Comparison of ENCODE assay signal across 20 cellular contexts in genomic region chr2:40020997-40021396, GRCh38.
DNase-seq lines count a peak whose midpoint lies in the region; ATAC-seq, FAIRE-seq and TF ChIP-seq lines count a peak whose summit lies in the region.
"Had no signal": no experiment of that assay in that cellular context is flagged by ENCODE, and none has a peak within 500 bp of the region (broad histone marks: within the 10 kb centered on the region; RNA-seq: fewer than 3 reads in every experiment).

No MANE protein-coding gene starts in this region.

- no peak overlapping the region for H3K27ac ChIP-seq in HEK293 (ENCODE audit: extremely low read depth, low read depth, low read length)
- no peak overlapping the region for H3K27ac ChIP-seq in K562 (ENCODE audit: extremely low read depth, low read depth, low read length)
- H3K27ac ChIP-seq: BLaER1 treated with 17β-estradiol and CSF1 and Interleukin-3, amounts not matched to agents 10 nM and 100 nM; C4-2B had no signal

- no peak overlapping the region for H3K4me3 ChIP-seq in HEK293 (ENCODE audit: low read depth, low read length)
- H3K4me3 ChIP-seq in K562, result no peak overlapping the region

- intact Hi-C loops in K562 (cut with micrococcal nuclease), result no loop called here

- no peak for TF ChIP-seq RAD21 in K562 (CRISPR knock-in tag; conservative IDR thresholded peaks at IDR 0.05 in 1 of 2, IDR thresholded peaks at IDR 0.05 in 1 of 2)

- 0% methylated on average over 1 of the region's 1 CpG for WGBS in K562 (ENCODE audit: insufficient coverage, low coverage, missing lambda C conversion rate)

- no peak overlapping the region for H3K9ac ChIP-seq in K562 (ENCODE audit: insufficient read depth in 1 of 2, low read depth in 2 of 2, low read length in 2 of 2)
- H3K9ac ChIP-seq: BLaER1 treated with 17β-estradiol and CSF1 and Interleukin-3, amounts not matched to agents 10 nM and 100 nM had no signal

- no peaks in the 10 kb centered on the region for H3K9me3 ChIP-seq in HEK293 (ENCODE audit: control insufficient read depth, insufficient read depth, low read depth, low read length)
- no peaks in the 10 kb centered on the region for H3K9me3 ChIP-seq in K562 (replicated peaks; ENCODE audit: control insufficient read depth, insufficient read depth, low read depth, low read length)

- H3K36me3 ChIP-seq in HEK293 (ENCODE audit: control insufficient read depth in 2 of 2, insufficient read depth in 1 of 2, low read length in 2 of 2) (no peaks in the 10 kb centered on the region), K562 (ENCODE audit: control insufficient read depth, insufficient read depth, low read length) (no peaks in the 10 kb centered on the region)

- DNase-seq in K562 (ENCODE audit: extremely low read depth in 1 of 4, low spot score in 3 of 4) (no peak), anterior cingulate cortex (lab: John Stamatoyannopoulos, UW) (no peak)
- DNase-seq in activated CD4-positive, alpha-beta T cell treated with anti-CD3 and anti-CD28 coated beads for 48 hours, result no peak
- DNase-seq: 8988T; AML-193; Caco-2; Calu3; CD4-positive, alpha-beta T cell; CD8-positive, alpha-beta T cell; DMS79 treated with DMSO at 0.1 percent for 48 hours; GF-D8 had no signal

- no peaks in the 10 kb centered on the region for H4K20me1 ChIP-seq in K562 (replicated peaks; ENCODE audit: control insufficient read depth, insufficient read depth, low read length)
- H4K20me1 ChIP-seq: BLaER1 treated with 17β-estradiol and CSF1 and Interleukin-3, amounts not matched to agents 10 nM and 100 nM had no signal

- CTCF ChIA-PET in HEK293 (lab: Yijun Ruan, JAX), result no interaction called here
- CTCF ChIA-PET in K562 (lab: Yijun Ruan, JAX; ENCODE audit: low intra/inter-chr PET ratio), result no interaction called here

- TF ChIP-seq POLR2A in K562 (conservative IDR thresholded peaks at IDR 0.05), result no peak

- H2AFZ ChIP-seq in K562 (ENCODE audit: low read depth, low read length), result no peak overlapping the region

- H3K4me1 ChIP-seq in HEK293 (ENCODE audit: control insufficient read depth, insufficient read depth, low read length) (no peaks in the 10 kb centered on the region), K562 (replicated peaks in 1 of 2; ENCODE audit: control insufficient read depth in 2 of 2, insufficient read depth in 2 of 2, low read length in 2 of 2) (no peaks in the 10 kb centered on the region)
- H3K4me1 ChIP-seq: BLaER1 treated with 17β-estradiol and CSF1 and Interleukin-3, amounts not matched to agents 10 nM and 100 nM; Caco-2 had no signal

- no peak overlapping the region for H3K4me2 ChIP-seq in K562 (ENCODE audit: insufficient read depth, low read length)
- H3K4me2 ChIP-seq: BLaER1 treated with 17β-estradiol and CSF1 and Interleukin-3, amounts not matched to agents 10 nM and 100 nM had no signal

- H3K9me1 ChIP-seq in K562 (ENCODE audit: control insufficient read depth, insufficient read depth, low read length), result no peaks in the 10 kb centered on the region

- in situ Hi-C loops in K562 (cut with MboI), result no loop called here

- no peak for TF ChIP-seq EP300 in K562 (IDR thresholded peaks at IDR 0.05; ENCODE audit: low read length)

- no peaks in the 10 kb centered on the region for H3K79me2 ChIP-seq in K562 (ENCODE audit: control insufficient read depth, insufficient read depth, low read length)

- POLR2A ChIA-PET in HEK293 (lab: Yijun Ruan, JAX) (no interaction called here), K562 (lab: Yijun Ruan, JAX) (no interaction called here)

- no peak for FAIRE-seq in K562 (lab: Jason Lieb, UNC)
- FAIRE-seq: A204.1, D721Med, G401.6, GM12892, GM18507 had no signal

- BruUV-seq in K562 (replicated peaks; lab: Mats Ljungman, UMichigan), result no TSS peak

- TF ChIP-seq CTCF in HEK293 (tag by site-specific recombination; IDR thresholded peaks at IDR 0.05), result no peak
- TF ChIP-seq CTCF in K562 (IDR thresholded peaks at IDR 0.05 in 2 of 3, conservative IDR thresholded peaks at IDR 0.05 in 1 of 3; ENCODE audit: insufficient read depth in 2 of 3, low read depth in 1 of 3, low read length in 3 of 3), result no peak

- H3K27me3 ChIP-seq in K562 (ENCODE audit: control insufficient read depth in 2 of 2, insufficient read depth in 2 of 2, low read length in 2 of 2), result no peaks in the 10 kb centered on the region
- H3K27me3 ChIP-seq: BLaER1 treated with 17β-estradiol and CSF1 and Interleukin-3, amounts not matched to agents 10 nM and 100 nM had no signal

- ATAC-seq in K562 (no peak), HG02763 (IDR thresholded peaks at IDR 0.05; ENCODE audit: unreplicated experiment) (no peak)
- ATAC-seq: CD8-positive, alpha-beta T cell had no signal

TF ChIP-seq in HEK293, 187 proteins besides CTCF, POLR2A, EP300 and RAD21:
- TF ChIP-seq ZNF585B (tag by site-specific recombination; IDR thresholded peaks at IDR 0.05), result peak; percentile 93
- no peak for TF ChIP-seq KLF9 (tag by site-specific recombination; IDR thresholded peaks at IDR 0.05; ENCODE audit: low read depth)
- TF ChIP-seq SETDB1 (IDR thresholded peaks at IDR 0.05; ENCODE audit: insufficient read length, low read length), result peak; percentile 77
- TF ChIP-seq ZBTB26 (tag by site-specific recombination; optimal IDR thresholded peaks at IDR 0.05), result no peak
TF ChIP-seq in HEK293: peak in this region for 2.

TF ChIP-seq in K562, 482 proteins besides CTCF, POLR2A, EP300 and RAD21:
- TF ChIP-seq ZNF695 (CRISPR knock-in tag; IDR thresholded peaks at IDR 0.05), result no peak
- TF ChIP-seq ESRRB (CRISPR knock-in tag; IDR thresholded peaks at IDR 0.05; ENCODE audit: borderline replicate concordance), result no peak
- TF ChIP-seq ZNF282 (CRISPR knock-in tag; IDR thresholded peaks at IDR 0.05), result no peak
- no peak for TF ChIP-seq ZNF764 (CRISPR knock-in tag; IDR thresholded peaks at IDR 0.05; ENCODE audit: low read depth)
- peak; percentile 68 for TF ChIP-seq ZFP36 (IDR thresholded peaks at IDR 0.05; ENCODE audit: low read depth, low read length, partially characterized antibody)
- no peak for TF ChIP-seq ZNF512 (tag; IDR thresholded peaks at IDR 0.05)
- TF ChIP-seq ZNF76 (CRISPR knock-in tag; IDR thresholded peaks at IDR 0.05; ENCODE audit: borderline replicate concordance), result no peak
- TF ChIP-seq BRF2 (IDR thresholded peaks at IDR 0.05; ENCODE audit: borderline replicate concordance, insufficient read depth, insufficient read length), result no peak

Comparison
In these comparisons a context has a peak if more than half of its experiments do, and no peak if none do; other contexts are left out.
1. Of the 44 proteins assayed by ChIP-seq in both K562 and HEK293: peak only in K562: none; only in HEK293: SETDB1; in both: none; in neither: 43.